17 cellular contexts compared by ENCODE assay signal in the genomic region with DNA sequence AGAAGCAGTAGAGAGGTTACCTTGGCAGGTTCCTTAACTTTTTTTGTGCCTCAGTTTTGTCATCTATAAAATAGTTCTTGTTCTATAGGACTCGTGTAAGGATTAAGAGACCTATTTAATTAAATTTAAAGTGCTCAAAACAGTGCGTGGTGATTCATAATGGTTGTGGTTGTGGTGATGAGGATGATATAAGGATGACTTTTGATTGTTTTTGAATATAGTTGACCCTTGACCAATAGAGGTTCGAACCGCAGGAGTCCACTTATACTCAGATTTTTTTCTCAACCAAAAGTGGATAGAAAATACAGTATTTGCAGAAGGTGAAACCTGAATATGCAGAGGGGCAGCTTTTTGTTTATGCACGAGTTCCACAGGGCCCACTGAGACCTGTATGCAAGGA. TPM values are rescaled to one million over a fixed set of nuclear protein-coding genes. Genes with fewer than 3 reads are reported as not detected.
DNase-seq lines count a peak whose midpoint lies in the region; ATAC-seq and TF ChIP-seq lines count a peak whose summit lies in the region.
"Had no signal": no experiment of that assay in that cellular context is flagged by ENCODE, and none has a peak within 500 bp of the region (broad histone marks: within the 10 kb centered on the region; RNA-seq: fewer than 3 reads in every experiment).

No MANE protein-coding gene starts in this region.

- TF ChIP-seq CTCF in OCI-LY1 (IDR thresholded peaks at IDR 0.05; ENCODE audit: low read length): no peak

- peak; percentile 38 for ATAC-seq in activated T-helper 17 cell treated with anti-CD3 and anti-CD28 coated beads, Interleukin-2, amount 50 U/mL, for 72 hours (replicated peaks)
- ATAC-seq in HG03108 (IDR thresholded peaks at IDR 0.05; ENCODE audit: unreplicated experiment) (no peak), GM21717 (IDR thresholded peaks at IDR 0.05; ENCODE audit: unreplicated experiment) (no peak), SK-N-SH treated with all-trans-retinoic acid at 6 μM for 48 hours (no peak)
- ATAC-seq: K562 had no signal

- H3K9me2 ChIP-seq in OCI-LY1 (ENCODE audit: low read depth, low read length): no peaks in the 10 kb centered on the region

- no peaks in the 10 kb centered on the region for H3K36me3 Mint-ChIP-seq in activated T-helper 17 cell treated with anti-CD3 and anti-CD28 coated beads, Interleukin-2, amount 50 U/mL, for 72 hours (ENCODE audit: low read depth)
- H3K36me3 Mint-ChIP-seq: CD4-positive, alpha-beta memory T cell had no signal

- no peaks in the 10 kb centered on the region; the same call in 1 of the 2 replicates for H3F3A ChIP-seq in OCI-LY1 (ENCODE audit: insufficient read depth, low read length)

- no peak overlapping the region for H2AFZ ChIP-seq in OCI-LY1 (ENCODE audit: low read length)

- H3K36me3 ChIP-seq in OCI-LY1 (ENCODE audit: insufficient read depth, low read length): peaks cover 40% of the 10 kb centered on the region

- no peak overlapping the region for H3K27ac Mint-ChIP-seq in activated T-helper 17 cell treated with anti-CD3 and anti-CD28 coated beads, Interleukin-2, amount 50 U/mL, for 72 hours
- H3K27ac Mint-ChIP-seq: CD14-positive monocyte; CD4-positive, alpha-beta memory T cell had no signal

- H3K4me1 ChIP-seq in OCI-LY1 (ENCODE audit: insufficient read depth, low read length, severe bottlenecking): peaks cover 100% of the 10 kb centered on the region

- DNase-seq in ELR (ENCODE audit: low read depth): peak; percentile 23
- DNase-seq in NAMALWA (ENCODE audit: low spot score): no peak
- DNase-seq: 8988T; CD4-positive, alpha-beta memory T cell; DMS79 treated with DMSO at 0.1 percent for 48 hours; EL; GOT3; H7; IMR-90 had no signal

- no peaks in the 10 kb centered on the region for H3K9me3 Mint-ChIP-seq in activated T-helper 17 cell treated with anti-CD3 and anti-CD28 coated beads, Interleukin-2, amount 50 U/mL, for 72 hours
- H3K9me3 Mint-ChIP-seq: CD14-positive monocyte; CD4-positive, alpha-beta memory T cell had no signal

- no peak overlapping the region for H3K4me3 Mint-ChIP-seq in activated T-helper 17 cell treated with anti-CD3 and anti-CD28 coated beads, Interleukin-2, amount 50 U/mL, for 72 hours
- H3K4me3 Mint-ChIP-seq: CD14-positive monocyte; CD4-positive, alpha-beta memory T cell had no signal

- H3K9me3 ChIP-seq in OCI-LY1 (ENCODE audit: low read length): no peaks in the 10 kb centered on the region
- H3K9me3 ChIP-seq: BLaER1 had no signal

- H3K27me3 ChIP-seq in OCI-LY1 (ENCODE audit: insufficient read depth, low read length): no peaks in the 10 kb centered on the region
- H3K27me3 ChIP-seq: BLaER1 had no signal

- no peaks in the 10 kb centered on the region for H3K27me3 Mint-ChIP-seq in activated T-helper 17 cell treated with anti-CD3 and anti-CD28 coated beads, Interleukin-2, amount 50 U/mL, for 72 hours

- no peaks in the 10 kb centered on the region for H4K20me1 ChIP-seq in OCI-LY1 (ENCODE audit: insufficient read depth, low read length)

- H3K4me3 ChIP-seq in OCI-LY1 (ENCODE audit: low read depth, low read length, poor library complexity, severe bottlenecking): peak overlapping the region; percentile 10
- H3K4me3 ChIP-seq: BLaER1, K562 had no signal

- H3K79me2 ChIP-seq in OCI-LY1 (ENCODE audit: insufficient read depth, low read length): peaks cover 84% of the 10 kb centered on the region

- H3K9ac ChIP-seq in OCI-LY1 (ENCODE audit: low read length): peak overlapping the region; percentile 3; the same call in 1 of the 2 replicates
- H3K9ac ChIP-seq: BLaER1 had no signal

- peak overlapping the region; percentile 97 for H3K27ac ChIP-seq in OCI-LY1 (ENCODE audit: low read depth, low read length, poor library complexity, severe bottlenecking)
- H3K27ac ChIP-seq: BLaER1 had no signal

- peak overlapping the region; percentile 36; the same call in 1 of the 2 replicates for H3K4me2 ChIP-seq in OCI-LY1 (ENCODE audit: low read length)
- H3K4me2 ChIP-seq: BLaER1 had no signal

- peaks cover 17% of the 10 kb centered on the region for H3K4me1 Mint-ChIP-seq in activated T-helper 17 cell treated with anti-CD3 and anti-CD28 coated beads, Interleukin-2, amount 50 U/mL, for 72 hours

TF ChIP-seq in SK-N-SH treated with all-trans-retinoic acid at 6 μM for 48 hours, 23 proteins besides CTCF, POLR2A, EP300 and RAD21:
- no peak for TF ChIP-seq PPARA (CRISPR knock-in tag; IDR thresholded peaks at IDR 0.05; ENCODE audit: borderline replicate concordance)
- TF ChIP-seq OSR1 (CRISPR knock-in tag; IDR thresholded peaks at IDR 0.05): no peak
- no peak for TF ChIP-seq ZNF8 (CRISPR knock-in tag; IDR thresholded peaks at IDR 0.05)
- TF ChIP-seq, protein P1, sequence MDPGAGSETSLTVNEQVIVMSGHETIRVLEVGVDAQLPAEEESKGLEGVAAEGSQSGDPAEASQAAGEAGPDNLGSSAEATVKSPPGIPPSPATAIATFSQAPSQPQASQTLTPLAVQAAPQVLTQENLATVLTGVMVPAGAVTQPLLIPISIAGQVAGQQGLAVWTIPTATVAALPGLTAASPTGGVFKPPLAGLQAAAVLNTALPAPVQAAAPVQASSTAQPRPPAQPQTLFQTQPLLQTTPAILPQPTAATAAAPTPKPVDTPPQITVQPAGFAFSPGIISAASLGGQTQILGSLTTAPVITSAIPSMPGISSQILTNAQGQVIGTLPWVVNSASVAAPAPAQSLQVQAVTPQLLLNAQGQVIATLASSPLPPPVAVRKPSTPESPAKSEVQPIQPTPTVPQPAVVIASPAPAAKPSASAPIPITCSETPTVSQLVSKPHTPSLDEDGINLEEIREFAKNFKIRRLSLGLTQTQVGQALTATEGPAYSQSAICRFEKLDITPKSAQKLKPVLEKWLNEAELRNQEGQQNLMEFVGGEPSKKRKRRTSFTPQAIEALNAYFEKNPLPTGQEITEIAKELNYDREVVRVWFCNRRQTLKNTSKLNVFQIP (CRISPR knock-in tag; IDR thresholded peaks at IDR 0.05; ENCODE audit: borderline replicate concordance, low read depth): no peak
- TF ChIP-seq ZNF565 (CRISPR knock-in tag; conservative IDR thresholded peaks at IDR 0.05; ENCODE audit: low read depth): no peak
- TF ChIP-seq, protein P2, sequence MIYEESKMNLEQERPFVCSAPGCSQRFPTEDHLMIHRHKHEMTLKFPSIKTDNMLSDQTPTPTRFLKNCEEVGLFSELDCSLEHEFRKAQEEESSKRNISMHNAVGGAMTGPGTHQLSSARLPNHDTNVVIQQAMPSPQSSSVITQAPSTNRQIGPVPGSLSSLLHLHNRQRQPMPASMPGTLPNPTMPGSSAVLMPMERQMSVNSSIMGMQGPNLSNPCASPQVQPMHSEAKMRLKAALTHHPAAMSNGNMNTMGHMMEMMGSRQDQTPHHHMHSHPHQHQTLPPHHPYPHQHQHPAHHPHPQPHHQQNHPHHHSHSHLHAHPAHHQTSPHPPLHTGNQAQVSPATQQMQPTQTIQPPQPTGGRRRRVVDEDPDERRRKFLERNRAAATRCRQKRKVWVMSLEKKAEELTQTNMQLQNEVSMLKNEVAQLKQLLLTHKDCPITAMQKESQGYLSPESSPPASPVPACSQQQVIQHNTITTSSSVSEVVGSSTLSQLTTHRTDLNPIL (CRISPR knock-in tag; IDR thresholded peaks at IDR 0.05; ENCODE audit: low read depth): no peak
- TF ChIP-seq, protein P3, sequence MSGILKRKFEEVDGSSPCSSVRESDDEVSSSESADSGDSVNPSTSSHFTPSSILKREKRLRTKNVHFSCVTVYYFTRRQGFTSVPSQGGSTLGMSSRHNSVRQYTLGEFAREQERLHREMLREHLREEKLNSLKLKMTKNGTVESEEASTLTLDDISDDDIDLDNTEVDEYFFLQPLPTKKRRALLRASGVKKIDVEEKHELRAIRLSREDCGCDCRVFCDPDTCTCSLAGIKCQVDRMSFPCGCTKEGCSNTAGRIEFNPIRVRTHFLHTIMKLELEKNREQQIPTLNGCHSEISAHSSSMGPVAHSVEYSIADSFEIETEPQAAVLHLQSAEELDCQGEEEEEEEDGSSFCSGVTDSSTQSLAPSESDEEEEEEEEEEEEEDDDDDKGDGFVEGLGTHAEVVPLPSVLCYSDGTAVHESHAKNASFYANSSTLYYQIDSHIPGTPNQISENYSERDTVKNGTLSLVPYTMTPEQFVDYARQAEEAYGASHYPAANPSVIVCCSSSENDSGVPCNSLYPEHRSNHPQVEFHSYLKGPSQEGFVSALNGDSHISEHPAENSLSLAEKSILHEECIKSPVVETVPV (CRISPR knock-in tag; IDR thresholded peaks at IDR 0.05): no peak
- TF ChIP-seq ZFP30 (CRISPR knock-in tag; IDR thresholded peaks at IDR 0.05): no peak
- TF ChIP-seq ZC3H10 (CRISPR knock-in tag; IDR thresholded peaks at IDR 0.05): no peak

RNA-seq across cellular contexts. Expression of a gene that starts 14.6 kb away (rescaled TPM):
- total RNA-seq in activated T-helper 17 cell treated with anti-CD3 and anti-CD28 coated beads, Interleukin-2, amount 50 U/mL, for 72 hours: 10 to 100 TPM in 1 of 2 donors, 1 to 10 TPM in 1; 2.5 to 12.4 TPM
